ENCODE assay signal across 11 cellular contexts in genomic region chr7:2082357-2083038, GRCh38.
A peak's percentile ranks its signal among the peaks of the same experiment; 100 is the strongest.
DNase-seq lines count a peak whose midpoint lies in the region; ATAC-seq and TF ChIP-seq lines count a peak whose summit lies in the region.
"Had no signal": no experiment of that assay in that cellular context is flagged by ENCODE, and none has a peak within 500 bp of the region (broad histone marks: within the 10 kb centered on the region; RNA-seq: fewer than 3 reads in every experiment).

No MANE protein-coding gene starts in this region.

- no peak for ATAC-seq in CD4-positive, alpha-beta T cell (ENCODE audit: poor library complexity)
- ATAC-seq in GM19395 (IDR thresholded peaks at IDR 0.05; ENCODE audit: unreplicated experiment): no peak
- ATAC-seq: activated T-cell treated with anti-CD3 and anti-CD28 coated beads, Interleukin-2, amount 50 U/mL, for 4 hours had no signal

- peak overlapping the region; percentile 36 for H3K27ac Mint-ChIP-seq in CD4-positive, alpha-beta T cell

- CTCF ChIA-PET in CD4-positive, alpha-beta T cell (lab: Charles Lee): no interaction called here

- H3K27ac ChIP-seq in CD4-positive, alpha-beta T cell (ENCODE audit: low read depth, low read length): no peak overlapping the region

- no peaks in the 10 kb centered on the region for H3K27me3 Mint-ChIP-seq in CD4-positive, alpha-beta T cell

- TF ChIP-seq CTCF in CD4-positive, alpha-beta T cell (IDR thresholded peaks at IDR 0.05): no peak
- no peak for TF ChIP-seq CTCF in fibroblast of mammary gland (conservative IDR thresholded peaks at IDR 0.05; ENCODE audit: control insufficient read depth, insufficient read depth, low read depth, low read length)

- DNase-seq in CD4-positive, alpha-beta T cell: no peak
- DNase-seq in NCI-H748 (lab: John Stamatoyannopoulos, UW; ENCODE audit: unreplicated experiment) (peak; percentile 80), fibroblast of mammary gland (ENCODE audit: low read depth) (peak; percentile 90), pons (ENCODE audit: low spot score) (peak; percentile 15), NCI-H187 (lab: John Stamatoyannopoulos, UW) (no peak), HCEC 1CT (no peak), NCI-H1105 treated with DMSO at 0.1 percent for 48 hours (lab: John Stamatoyannopoulos, UW) (no peak)
- DNase-seq: activated T-cell treated with anti-CD3 and anti-CD28 coated beads, Interleukin-2, amount 50 U/mL, for 4 hours; DMS53; NCI-H1048 had no signal

- H3K9me3 ChIP-seq in CD4-positive, alpha-beta T cell (ENCODE audit: control insufficient read depth, low read length): no peaks in the 10 kb centered on the region

- H3K4me3 Mint-ChIP-seq in CD4-positive, alpha-beta T cell: no peak overlapping the region
- H3K4me3 Mint-ChIP-seq: activated T-cell treated with anti-CD3 and anti-CD28 coated beads, Interleukin-2, amount 50 U/mL, for 4 hours had no signal

- H3K36me3 Mint-ChIP-seq in CD4-positive, alpha-beta T cell (ENCODE audit: low read depth): no peaks in the 10 kb centered on the region

- no peak overlapping the region for H3K4me3 ChIP-seq in fibroblast of mammary gland (ENCODE audit: control insufficient read depth, low read depth, low read length)

- no peaks in the 10 kb centered on the region for H3K27me3 ChIP-seq in CD4-positive, alpha-beta T cell (ENCODE audit: control insufficient read depth, insufficient read depth, low read length)

- POLR2A ChIA-PET in CD4-positive, alpha-beta T cell (lab: Charles Lee): no interaction called here

- peaks cover 38% of the 10 kb centered on the region for H3K4me1 Mint-ChIP-seq in CD4-positive, alpha-beta T cell (ENCODE audit: low read depth)

- intact Hi-C loops in CD4-positive, alpha-beta T cell (cut with DNase I, micrococcal nuclease): no loop called here

- H3K9me3 Mint-ChIP-seq in CD4-positive, alpha-beta T cell: no peaks in the 10 kb centered on the region
- H3K9me3 Mint-ChIP-seq: activated T-cell treated with anti-CD3 and anti-CD28 coated beads, Interleukin-2, amount 50 U/mL, for 4 hours had no signal

Comparison
In these comparisons a context has a peak if more than half of its experiments do, and no peak if none do; other contexts are left out.
1. DNase-seq: peak in NCI-H748 (single experiment), fibroblast of mammary gland (single experiment) and pons (single experiment); none in CD4-positive, alpha-beta T cell (0 of 10), NCI-H187 (0 of 2), HCEC 1CT (single experiment) and NCI-H1105 treated with DMSO at 0.1 percent for 48 hours (single experiment).